Comparison of ENCODE assay signal across 9 cellular contexts in the genomic region with DNA sequence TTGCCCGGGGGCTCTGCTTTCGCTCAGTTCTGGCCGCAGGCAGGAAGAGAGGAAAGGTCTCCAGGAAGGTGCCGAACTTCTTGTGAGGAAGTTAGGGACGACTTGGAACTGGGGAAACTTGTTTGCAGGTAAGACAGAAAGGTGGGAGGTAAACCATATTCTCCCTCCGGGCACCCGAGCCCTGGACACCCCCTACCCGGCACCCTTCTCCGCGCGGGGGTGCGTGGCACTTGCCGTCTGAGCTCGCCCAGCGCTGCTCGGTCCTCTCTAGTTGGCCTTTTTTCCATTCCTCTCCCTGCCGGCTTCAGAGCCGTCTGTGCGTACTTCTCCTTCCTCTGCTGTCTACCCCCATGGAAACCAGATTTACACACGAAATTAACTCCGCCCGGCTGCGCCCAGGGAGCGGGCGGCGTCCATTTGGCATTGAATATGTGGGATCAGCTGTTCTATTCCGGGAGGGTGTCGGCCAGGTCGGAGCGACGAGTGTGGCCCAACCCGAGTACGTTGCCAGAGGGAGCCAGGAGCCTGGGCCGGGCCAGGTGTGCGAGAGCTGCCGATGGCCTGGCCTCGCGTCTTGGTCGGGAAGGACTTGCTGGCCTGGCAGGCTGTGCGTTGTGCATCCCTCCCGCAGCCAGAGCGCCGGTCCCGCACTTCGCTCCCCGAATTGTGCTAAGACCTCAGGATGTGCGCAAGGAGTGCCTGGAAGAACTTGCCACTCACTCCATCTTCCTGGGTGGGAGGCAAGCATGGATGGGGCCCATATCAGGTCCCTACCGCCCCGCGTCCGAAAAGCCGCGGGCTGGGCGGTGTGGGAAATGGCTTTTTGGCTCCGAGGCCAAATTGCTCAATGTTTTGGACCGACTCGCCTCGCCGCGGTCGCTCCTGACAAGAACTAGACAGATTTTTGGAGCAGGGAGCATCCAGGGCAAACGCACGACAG. TPM values are rescaled to one million over a fixed set of nuclear protein-coding genes. Genes with fewer than 3 reads are reported as not detected.
DNase-seq lines count a peak whose midpoint lies in the region; ATAC-seq, FAIRE-seq and TF ChIP-seq lines count a peak whose summit lies in the region.
"Had no signal": no experiment of that assay in that cellular context is flagged by ENCODE, and none has a peak within 500 bp of the region (broad histone marks: within the 10 kb centered on the region; RNA-seq: fewer than 3 reads in every experiment).

No MANE protein-coding gene starts in this region.

- H3K4me1 ChIP-seq in mesendoderm (ENCODE audit: control insufficient read depth, low read depth, low read length) (no peaks in the 10 kb centered on the region), uterus (peaks cover 0 to 27% of the 10 kb centered on the region in 2 donors)

- H4K5ac ChIP-seq in mesendoderm (ENCODE audit: low read length): no peak overlapping the region

- no CpG with 5 or more reads among the region's 63 CpGs for WGBS in mesendoderm (ENCODE audit: extremely low coverage, insufficient coverage, low lambda C conversion rate)

- peak overlapping the region; percentile 85 for H3K56ac ChIP-seq in mesendoderm (ENCODE audit: low read length)

- peak overlapping the region; percentile 89 for H3K23ac ChIP-seq in mesendoderm (ENCODE audit: low read length)

- peak; percentile 15 for ATAC-seq in Right ventricle myocardium inferior
- ATAC-seq in GM18868 (IDR thresholded peaks at IDR 0.05; ENCODE audit: unreplicated experiment): no peak
- ATAC-seq in GM19467 (IDR thresholded peaks at IDR 0.05; ENCODE audit: unreplicated experiment): no peak

- H2BK120ac ChIP-seq in mesendoderm (ENCODE audit: low read depth, low read length): no peak overlapping the region

- DNase-seq in Right ventricle myocardium inferior (ENCODE audit: missing footprints) (peak; percentile 79), cardiac septum (ENCODE audit: low spot score) (no peak), dorsolateral prefrontal cortex (no peak), mesendoderm (peak; percentile 47), uterus (peak; percentile 51 to 77), GM12892 (ENCODE audit: insufficient read length) (no peak)

- H2BK5ac ChIP-seq in mesendoderm (ENCODE audit: low read length): no peak overlapping the region

- H3K27ac ChIP-seq in dorsolateral prefrontal cortex (peak overlapping the region in 2 of 59 donors; percentile 5 to 7), mesendoderm (ENCODE audit: low read depth, low read length) (no peak overlapping the region), uterus (peak overlapping the region; percentile 82 to 86)
- H3K27ac ChIP-seq: KMS-11 had no signal

- no peak overlapping the region for H2BK15ac ChIP-seq in mesendoderm (replicated peaks; ENCODE audit: low read depth)

- intact Hi-C loops in Right ventricle myocardium inferior (cut with DNase I) (loop anchor here (5.0 to 10.0 kb wide), 2 partner anchors 853 to 1516 kb away; a partner anchor contains a TSS), cardiac septum (cut with DNase I) (loop anchor here (5.0 to 10.0 kb wide), 3 partner anchors 863 to 1998 kb away; a partner anchor contains a TSS), dorsolateral prefrontal cortex (cut with DNase I) (loop anchor here (5.0 to 10.0 kb wide), 10 partner anchors 166 to 1996 kb away; a partner anchor contains a TSS), uterus (cut with DNase I; ENCODE audit: low total_unique reads) (loop anchor here (5.0 to 10.0 kb wide), 2 partner anchors 1036 to 1213 kb away; no protein-coding TSS in a partner anchor)

- TF ChIP-seq CTCF in dorsolateral prefrontal cortex (IDR thresholded peaks at IDR 0.05 in 54 of 56, conservative IDR thresholded peaks at IDR 0.05 in 2 of 56; ENCODE audit: low read depth in 1 of 56, partially characterized antibody in 56 of 56) (no peak), uterus (IDR thresholded peaks at IDR 0.05) (no peak)

- H3K36me3 ChIP-seq in mesendoderm (ENCODE audit: control insufficient read depth, insufficient read depth, low read length): no peaks in the 10 kb centered on the region
- no peaks in the 10 kb centered on the region for H3K36me3 ChIP-seq in uterus

- peaks cover 5% of the 10 kb centered on the region for H3K79me2 ChIP-seq in mesendoderm (ENCODE audit: control insufficient read depth, insufficient read depth, low read length)

- H3K4me2 ChIP-seq in mesendoderm (ENCODE audit: low read length): peak overlapping the region; percentile 84
- H3K4me2 ChIP-seq: KMS-11 had no signal

- no peaks in the 10 kb centered on the region for H3K9me3 ChIP-seq in uterus

- H3K4me3 ChIP-seq in dorsolateral prefrontal cortex (peak overlapping the region in 47 of 59 donors; percentile 1 to 74 (median 57)), mesendoderm (ENCODE audit: low read length) (peak overlapping the region; percentile 66), uterus (peak overlapping the region; percentile 49 to 59)

- no peak overlapping the region for H4K8ac ChIP-seq in mesendoderm (ENCODE audit: low read depth, low read length)

- no peaks in the 10 kb centered on the region for H3K79me1 ChIP-seq in mesendoderm (ENCODE audit: low read length)

- H3K9ac ChIP-seq in mesendoderm (ENCODE audit: low read length): peak overlapping the region; percentile 64
- H3K9ac ChIP-seq: KMS-11 had no signal

- H3K4ac ChIP-seq in mesendoderm (ENCODE audit: low read depth, low read length): no peak overlapping the region

- FAIRE-seq in GM12892 (lab: Jason Lieb, UNC): no peak

- peaks cover 6 to 77% (median 70%) of the 10 kb centered on the region in 45 donors for H3K27me3 ChIP-seq in dorsolateral prefrontal cortex
- peaks cover 20% of the 10 kb centered on the region for H3K27me3 ChIP-seq in mesendoderm (ENCODE audit: insufficient read depth, low read length, poor library complexity)
- peaks cover 51 to 52% of the 10 kb centered on the region in 2 donors for H3K27me3 ChIP-seq in uterus

- TF ChIP-seq POLR2A in uterus (IDR thresholded peaks at IDR 0.05): no peak
- TF ChIP-seq POLR2A in GM12892 (IDR thresholded peaks at IDR 0.05; ENCODE audit: low read depth, low read length): no peak

- no peak overlapping the region for H3K18ac ChIP-seq in mesendoderm (ENCODE audit: low read length)

- no peak overlapping the region for H2AK5ac ChIP-seq in mesendoderm (ENCODE audit: low read length)

RNA-seq across cellular contexts. Expression of a gene that starts 1.7 kb away (rescaled TPM):
- total RNA-seq in Right ventricle myocardium inferior (38.5 TPM), cardiac septum (23.4 TPM), dorsolateral prefrontal cortex (10 to 100 TPM; 12.0 to 72.7 (median 27.3) TPM), uterus (100 to 1,000 TPM in 3 of 4 donors, 10 to 100 TPM in 1; 96.8 to 409 (median 226) TPM)
- 3.8 TPM for polyA plus RNA-seq in mesendoderm (2013, experiment 1 of 2)
- 2.7 TPM for polyA plus RNA-seq in mesendoderm (2013, experiment 2 of 2)
- polyA plus RNA-seq in GM12892 (2012; ENCODE audit: missing spikeins): 0.93 TPM

Comparison
In these comparisons a context has a peak if more than half of its experiments do, and no peak if none do; other contexts are left out.
1. DNase-seq: peak in Right ventricle myocardium inferior (single experiment), mesendoderm (single experiment) and uterus (2 of 2); none in cardiac septum (single experiment), dorsolateral prefrontal cortex (0 of 10) and GM12892 (single experiment).
2. Peak in every context shown above with its lines, with median percentiles within 50 percentile points of each other: H3K4me3 ChIP-seq.